Comparison of ENCODE assay signal across 8 cellular contexts in the genomic region with DNA sequence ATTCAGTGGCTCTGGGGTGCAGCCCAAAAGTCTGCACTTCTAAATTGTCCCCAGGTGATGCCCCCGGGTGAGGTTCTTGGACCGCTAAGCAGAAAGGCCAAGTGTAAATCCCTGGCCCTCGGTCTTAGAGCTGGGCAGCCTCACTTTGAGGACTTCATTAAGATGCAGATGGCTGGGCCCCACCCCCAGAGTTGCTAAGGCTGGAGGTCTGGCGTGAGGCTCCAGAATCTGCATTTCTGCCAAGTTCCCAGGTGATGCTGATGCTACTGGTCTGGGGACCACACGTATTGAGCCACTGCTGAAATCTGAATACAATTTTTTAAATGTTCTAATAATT. TPM values are rescaled to one million over a fixed set of nuclear protein-coding genes. Genes with fewer than 3 reads are reported as not detected.
DNase-seq lines count a peak whose midpoint lies in the region; ATAC-seq and TF ChIP-seq lines count a peak whose summit lies in the region.

No MANE protein-coding gene starts in this region.

- POLR2A ChIA-PET in CD4-positive, alpha-beta memory T cell (lab: Charles Lee; ENCODE audit: partially characterized antibody), result no interaction called here

- H3K9me3 Mint-ChIP-seq in CD4-positive, alpha-beta memory T cell, result peaks cover 0 to 2% (median 0%) of the 10 kb centered on the region in 8 donors
- H3K9me3 Mint-ChIP-seq in nephron progenitor cell, result no peaks in the 10 kb centered on the region

- ATAC-seq in HG03095 (IDR thresholded peaks at IDR 0.05; ENCODE audit: unreplicated experiment) (no peak), GM18861 (IDR thresholded peaks at IDR 0.05; ENCODE audit: unreplicated experiment) (no peak)

- peak overlapping the region; percentile 55 for H3K27ac ChIP-seq in CD4-positive, alpha-beta memory T cell (ENCODE audit: low read depth, low read length)
- H3K27ac ChIP-seq in dorsolateral prefrontal cortex, result peak overlapping the region in 44 of 59 donors; percentile 3 to 90 (median 77)

- CTCF ChIA-PET in CD4-positive, alpha-beta memory T cell (lab: Charles Lee; ENCODE audit: partially characterized antibody), result no interaction called here

- H3K4me3 ChIP-seq in CD4-positive, alpha-beta memory T cell (ENCODE audit: low read length in 2 of 2), result peak overlapping the region in 1 of 2 donors; percentile 71
- peak overlapping the region; percentile 23 to 96 (median 78) for H3K4me3 ChIP-seq in dorsolateral prefrontal cortex

- no peak for TF ChIP-seq CTCF in dorsolateral prefrontal cortex (IDR thresholded peaks at IDR 0.05 in 54 of 56, conservative IDR thresholded peaks at IDR 0.05 in 2 of 56; ENCODE audit: low read depth in 1 of 56, partially characterized antibody in 56 of 56)
- TF ChIP-seq CTCF in nephron progenitor cell (IDR thresholded peaks at IDR 0.05), result no peak

- H3K27me3 Mint-ChIP-seq in CD4-positive, alpha-beta memory T cell, result no peaks in the 10 kb centered on the region
- H3K27me3 Mint-ChIP-seq in nephron progenitor cell (ENCODE audit: low read depth, poor library complexity), result peaks cover 45% of the 10 kb centered on the region

- H3K27me3 ChIP-seq in CD4-positive, alpha-beta memory T cell (ENCODE audit: insufficient read depth, low read length), result no peaks in the 10 kb centered on the region
- no peaks in the 10 kb centered on the region for H3K27me3 ChIP-seq in dorsolateral prefrontal cortex

- no peak for DNase-seq in CD4-positive, alpha-beta memory T cell
- DNase-seq in NCI-H69 (lab: John Stamatoyannopoulos, UW) (peak; percentile 36), dorsolateral prefrontal cortex (peak in 4 of 10 donors; percentile 18 to 46 (median 28)), nephron progenitor cell (no peak), A172 (ENCODE audit: low spot score) (no peak), mucosa of gallbladder (ENCODE audit: low spot score) (no peak)

- H3K4me1 Mint-ChIP-seq in CD4-positive, alpha-beta memory T cell, result peaks cover 27 to 43% (median 33%) of the 10 kb centered on the region in 4 donors
- peaks cover 36% of the 10 kb centered on the region for H3K4me1 Mint-ChIP-seq in nephron progenitor cell

- peak overlapping the region; percentile 88 to 100 (median 92) for H3K4me3 Mint-ChIP-seq in CD4-positive, alpha-beta memory T cell
- peak overlapping the region; percentile 89 for H3K4me3 Mint-ChIP-seq in nephron progenitor cell

- H3K27ac Mint-ChIP-seq in CD4-positive, alpha-beta memory T cell, result peak overlapping the region; percentile 71 to 94 (median 90)
- H3K27ac Mint-ChIP-seq in nephron progenitor cell, result no peak overlapping the region

- H3K36me3 ChIP-seq in CD4-positive, alpha-beta memory T cell (ENCODE audit: insufficient read depth, low read length), result no peaks in the 10 kb centered on the region

- peaks cover 33% of the 10 kb centered on the region for H3K4me1 ChIP-seq in CD4-positive, alpha-beta memory T cell (ENCODE audit: insufficient read depth, low read length)

- no peaks in the 10 kb centered on the region for H3K9me3 ChIP-seq in CD4-positive, alpha-beta memory T cell (ENCODE audit: control insufficient read depth in 1 of 2, low read length in 2 of 2)

- H3K36me3 Mint-ChIP-seq in CD4-positive, alpha-beta memory T cell, result peaks cover 0 to 10% of the 10 kb centered on the region in 2 donors
- no peaks in the 10 kb centered on the region for H3K36me3 Mint-ChIP-seq in nephron progenitor cell (ENCODE audit: low read depth)

- intact Hi-C loops in CD4-positive, alpha-beta memory T cell (cut with micrococcal nuclease), result no loop called here
- intact Hi-C loops in dorsolateral prefrontal cortex (cut with DNase I), result no loop called here

RNA-seq across cellular contexts. Expression of gene SLC23A2, which starts 0.7 kb away (rescaled TPM):
- 10 to 100 TPM; 22.3 to 22.6 TPM for total RNA-seq in CD4-positive, alpha-beta memory T cell
- polyA plus RNA-seq in CD4-positive, alpha-beta memory T cell, result 10 to 100 TPM in 1 of 2 donors, 1 to 10 TPM in 1; 4.3 to 10.9 TPM
- total RNA-seq in dorsolateral prefrontal cortex (100 to 1,000 TPM in 13 of 120 experiments, 10 to 100 TPM in 107; 55.9 to 110 (median 87.7) TPM), mucosa of gallbladder (15.1 TPM)
- total RNA-seq in A172 (2014; rRNA removed; shearing (Covaris generic)), result 22.9 and 25.6 TPM in 2 replicates
